Comparison of ENCODE assay signal across 8 cellular contexts in the genomic region with DNA sequence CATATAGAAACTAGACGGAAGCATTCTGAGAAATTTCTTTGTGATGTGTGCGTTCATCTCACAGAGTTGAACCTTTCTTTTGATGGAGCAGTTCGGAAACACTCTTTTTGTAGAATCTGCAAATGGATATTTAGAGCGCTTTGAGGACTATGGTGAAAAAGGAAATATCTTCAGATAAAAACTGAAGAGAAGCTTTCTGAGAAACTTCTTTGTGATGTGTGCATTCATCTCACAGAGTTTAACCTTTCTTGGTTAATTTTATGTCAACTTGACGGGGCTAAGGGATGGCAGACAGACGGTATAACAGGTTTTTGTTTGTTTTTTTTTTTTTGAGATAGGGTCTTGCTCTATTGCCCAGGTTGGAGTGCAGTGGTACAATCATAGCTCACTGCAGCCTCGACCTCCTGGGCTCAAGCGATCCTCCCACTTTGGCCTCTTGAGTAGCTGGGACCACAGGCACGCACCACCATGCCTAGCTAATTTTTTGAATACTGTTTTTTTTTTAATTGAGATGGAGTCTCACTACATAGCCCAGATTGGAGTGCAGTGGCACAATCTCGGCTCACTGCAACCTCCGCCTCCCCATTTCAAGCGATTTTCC. TPM values are rescaled to one million over a fixed set of nuclear protein-coding genes. Genes with fewer than 3 reads are reported as not detected.
"Had no signal": no experiment of that assay in that cellular context is flagged by ENCODE, and none has a peak within 500 bp of the region (broad histone marks: within the 10 kb centered on the region; RNA-seq: fewer than 3 reads in every experiment).

No MANE protein-coding gene starts in this region.

RNA-seq across cellular contexts. Expression of gene TMEM184A, which starts 36.6 kb away (rescaled TPM):
- total RNA-seq: activated CD4-positive, alpha-beta memory T cell treated with anti-CD3 and anti-CD28 coated beads, Interleukin-2, amount 10 ng/mL, durations not matched to agents 7 days and 5 days; activated CD4-positive, alpha-beta T cell treated with anti-CD3 and anti-CD28 coated beads, Interleukin-2, amount 10 ng/mL, durations not matched to agents 7 days and 5 days; activated CD8-positive, alpha-beta memory T cell treated with anti-CD3 and anti-CD28 coated beads, Interleukin-2, amount 10 ng/mL, durations not matched to agents 7 days and 5 days; activated CD8-positive, alpha-beta T cell treated with anti-CD3 and anti-CD28 coated beads, Interleukin-2, amount 10 ng/mL, durations not matched to agents 7 days and 5 days; activated naive CD8-positive, alpha-beta T cell treated with anti-CD3 and anti-CD28 coated beads, Interleukin-2, amount 10 ng/mL, durations not matched to agents 7 days and 5 days; ascending aorta; T-helper 17 cell; T-helper 2 cell treated with Interferon-gamma antibody and Interleukin-4, amounts not matched to agents 100 ng/mL and 5 ng/mL, for 36 hours had no signal
